In the genomic region with DNA sequence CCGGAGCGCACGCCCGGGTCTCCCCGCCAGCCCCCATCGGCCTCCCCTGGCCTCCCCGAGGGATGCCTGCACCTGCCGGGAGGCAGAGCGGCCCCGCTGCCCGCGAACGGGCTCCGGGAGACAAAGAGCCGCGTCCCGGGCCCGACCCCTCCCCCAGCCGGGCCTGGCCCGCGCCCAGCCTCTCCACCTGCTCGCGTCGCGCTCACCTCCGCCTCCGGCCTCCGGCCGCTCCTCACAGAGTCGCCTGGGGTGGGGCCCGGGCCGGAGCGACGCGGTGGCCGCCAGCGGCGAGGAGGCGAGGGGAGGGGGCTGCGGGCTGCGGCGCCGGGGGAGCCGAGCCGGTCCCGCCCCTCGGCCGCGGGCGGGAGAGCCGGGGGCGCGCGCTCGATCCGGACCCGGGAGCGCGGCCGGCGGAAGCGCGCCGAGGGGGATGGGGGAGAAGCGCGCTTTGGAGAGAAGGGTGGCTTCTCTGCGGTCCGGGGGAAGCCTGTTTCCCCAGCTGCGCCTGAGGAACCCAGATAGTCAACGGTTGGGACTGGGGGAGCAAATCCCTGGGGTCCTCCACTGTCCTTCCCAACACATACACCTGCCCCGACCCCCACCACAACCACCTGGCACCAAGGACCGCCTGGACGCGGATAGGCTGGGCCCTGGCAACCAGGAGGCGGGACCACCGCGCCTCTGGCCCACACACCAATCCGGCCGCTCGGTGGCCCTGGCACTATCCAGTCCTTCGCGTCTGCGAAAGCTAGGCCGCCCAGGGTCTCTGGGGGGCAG, we compare ENCODE assay signal across 10 cellular contexts. TPM values are rescaled to one million over a fixed set of nuclear protein-coding genes. Genes with fewer than 3 reads are reported as not detected.
DNase-seq lines count a peak whose midpoint lies in the region; ATAC-seq and TF ChIP-seq lines count a peak whose summit lies in the region.
"Had no signal": no experiment of that assay in that cellular context is flagged by ENCODE, and none has a peak within 500 bp of the region (broad histone marks: within the 10 kb centered on the region; RNA-seq: fewer than 3 reads in every experiment).

A gene (minus strand): TSS at position 311 of the 777 bp plus-strand sequence. CDS start 701 bp downstream, outside the sequence.

- intact Hi-C loops in esophagus muscularis mucosa (cut with DNase I), result no loop called here
- intact Hi-C loops in posterior cingulate gyrus (cut with DNase I), result no loop called here
- intact Hi-C loops in gastrocnemius medialis (cut with DNase I; ENCODE audit: low total_unique reads), result no loop called here

- H3K4me1 Mint-ChIP-seq in IgD-negative memory B cell, result peaks cover 8 to 14% (median 10%) of the 10 kb centered on the region in 3 donors

- H3K4me1 ChIP-seq in BLaER1 treated with 17β-estradiol and CSF1 and Interleukin-3, amounts not matched to agents 10 nM and 100 nM, result peaks cover 37 to 60% (median 57%) of the 10 kb centered on the region in 10 experiments
- H3K4me1 ChIP-seq in esophagus muscularis mucosa (peaks cover 24 to 55% (median 48%) of the 10 kb centered on the region in 4 donors), gastrocnemius medialis (peaks cover 0 to 6% of the 10 kb centered on the region in 2 donors)

- WGBS in esophagus muscularis mucosa, result 0% methylated on average over 3 of the region's 84 CpGs

- no peak for TF ChIP-seq POLR2A in esophagus muscularis mucosa (IDR thresholded peaks at IDR 0.05; ENCODE audit: low read depth)
- no peak for TF ChIP-seq POLR2A in gastrocnemius medialis (IDR thresholded peaks at IDR 0.05)

- H3K4me2 ChIP-seq in BLaER1 treated with 17β-estradiol and CSF1 and Interleukin-3, amounts not matched to agents 10 nM and 100 nM, result peak within 1 kb of the TSS; percentile 85 to 99 (median 98)

- H3K4me3 Mint-ChIP-seq in IgD-negative memory B cell, result peak within 1 kb of the TSS in 3 of 4 donors; percentile 48 to 75 (median 75)

- DNase-seq in SK-MEL-5 (ENCODE audit: low read depth, low spot score) (peak; percentile 47), esophagus muscularis mucosa (ENCODE audit: extremely low spot score) (no peak), posterior cingulate gyrus (peak in 9 of 10 donors; percentile 44 to 97 (median 83)), gastrocnemius medialis (no peak), mesenteric fat pad (ENCODE audit: low spot score) (no peak)

- TF ChIP-seq CTCF in esophagus muscularis mucosa (IDR thresholded peaks at IDR 0.05) (no peak), gastrocnemius medialis (IDR thresholded peaks at IDR 0.05 in 4 of 5, conservative IDR thresholded peaks at IDR 0.05 in 1 of 5) (no peak)

- H3K27me3 ChIP-seq in BLaER1 treated with 17β-estradiol and CSF1 and Interleukin-3, amounts not matched to agents 10 nM and 100 nM, result peaks cover 0 to 21% (median 0%) of the 10 kb centered on the region in 11 experiments; a peak in 10 of 22 replicates
- H3K27me3 ChIP-seq in esophagus muscularis mucosa (peaks cover 3 to 61% (median 30%) of the 10 kb centered on the region in 4 donors), gastrocnemius medialis (peaks cover 35 to 38% (median 37%) of the 10 kb centered on the region in 3 donors)

- peak within 1 kb of the TSS; percentile 60 to 77 (median 68) for H3K4me3 ChIP-seq in BLaER1 treated with 17β-estradiol and CSF1 and Interleukin-3, amounts not matched to agents 10 nM and 100 nM
- peak within 1 kb of the TSS; percentile 33 to 51 (median 34) for H3K4me3 ChIP-seq in esophagus muscularis mucosa
- H3K4me3 ChIP-seq in gastrocnemius medialis, result peak within 1 kb of the TSS in 1 of 4 donors; percentile 19

- peak within 1 kb of the TSS; percentile 46 to 85 (median 71) for H3K9ac ChIP-seq in BLaER1 treated with 17β-estradiol and CSF1 and Interleukin-3, amounts not matched to agents 10 nM and 100 nM

- peaks cover 18% of the 10 kb centered on the region for H3K27me3 Mint-ChIP-seq in IgD-negative memory B cell

- H4K20me1 ChIP-seq in BLaER1 treated with 17β-estradiol and CSF1 and Interleukin-3, amounts not matched to agents 10 nM and 100 nM, result peaks cover 0 to 29% (median 10%) of the 10 kb centered on the region in 11 experiments; a peak in 12 of 22 replicates

- in situ Hi-C loops in SK-MEL-5 (cut with HindIII; ENCODE audit: low pct_unique_long_range_greater_than_20kb, low sequenced_read_pairs), result no loop called here
- in situ Hi-C loops in gastrocnemius medialis (cut with MboI; ENCODE audit: low sequenced_read_pairs in 4 of 4), result no loop called here

- peaks cover 0 to 4% (median 0%) of the 10 kb centered on the region in 3 donors for H3K9me3 Mint-ChIP-seq in IgD-negative memory B cell

- no peaks in the 10 kb centered on the region for H3K36me3 Mint-ChIP-seq in IgD-negative memory B cell

- no peak within 1 kb of the TSS for H3K27ac Mint-ChIP-seq in IgD-negative memory B cell

- no peak for ATAC-seq in gastrocnemius medialis
- no peak for ATAC-seq in HG03571 (IDR thresholded peaks at IDR 0.05; ENCODE audit: unreplicated experiment)

- no peaks in the 10 kb centered on the region for H3K9me3 ChIP-seq in BLaER1 treated with 17β-estradiol and CSF1 and Interleukin-3, amounts not matched to agents 10 nM and 100 nM (replicated peaks in 1 of 11)
- H3K9me3 ChIP-seq in esophagus muscularis mucosa, result no peaks in the 10 kb centered on the region
- H3K9me3 ChIP-seq in gastrocnemius medialis, result no peaks in the 10 kb centered on the region

- H3K36me3 ChIP-seq in BLaER1 treated with 17β-estradiol and CSF1 and Interleukin-3, amounts not matched to agents 10 nM and 100 nM, result no peaks in the 10 kb centered on the region
- no peaks in the 10 kb centered on the region for H3K36me3 ChIP-seq in esophagus muscularis mucosa
- H3K36me3 ChIP-seq in gastrocnemius medialis, result no peaks in the 10 kb centered on the region

- peak within 1 kb of the TSS in 10 of 11 experiments; percentile 8 to 63 (median 47); a peak in 15 of 22 replicates for H3K27ac ChIP-seq in BLaER1 treated with 17β-estradiol and CSF1 and Interleukin-3, amounts not matched to agents 10 nM and 100 nM
- no peak within 1 kb of the TSS for H3K27ac ChIP-seq in esophagus muscularis mucosa (replicated peaks in 1 of 4)
- no peak within 1 kb of the TSS for H3K27ac ChIP-seq in gastrocnemius medialis
- H3K27ac ChIP-seq: epithelial cell of prostate had no signal

- no peak for TF ChIP-seq EP300 in esophagus muscularis mucosa (IDR thresholded peaks at IDR 0.05)

RNA-seq across cellular contexts. Expression of the gene that starts here (rescaled TPM):
- not detected for polyA plus RNA-seq in IgD-negative memory B cell
- total RNA-seq in SK-MEL-5 (2014; rRNA removed; shearing (Covaris generic)), result 0.72 TPM in 1 of 2 replicates, not detected in the other
- 0.18 and 0.33 TPM in 2 replicates for polyA plus RNA-seq in SK-MEL-5 (2015; cell fraction: cytosol; rRNA removed)
- polyA plus RNA-seq in SK-MEL-5 (2015; cell fraction: nucleus; rRNA removed), result 0.36 TPM in 1 of 2 replicates, not detected in the other
- under 1 TPM in 1 of 4 donors, not detected in 3; 0.52 TPM for total RNA-seq in esophagus muscularis mucosa
- total RNA-seq in gastrocnemius medialis, result not detected
- not detected for total RNA-seq in mesenteric fat pad
- total RNA-seq: subcutaneous adipose tissue had no signal

Comparison
In these comparisons a context has a peak if more than half of its experiments do, and no peak if none do; other contexts are left out.
1. Peak in DNase-seq in SK-MEL-5; RNA of the gene not detected or under 1 TPM.
2. H3K27ac ChIP-seq: peak in BLaER1 treated with 17β-estradiol and CSF1 and Interleukin-3, amounts not matched to agents 10 nM and 100 nM (10 of 11); none in esophagus muscularis mucosa (0 of 4) and gastrocnemius medialis (0 of 4).
3. DNase-seq: peak in posterior cingulate gyrus (9 of 10); none in esophagus muscularis mucosa (single experiment), gastrocnemius medialis (0 of 2) and mesenteric fat pad (single experiment).